Comparison of ENCODE assay signal across 1 cellular context in the genomic region with DNA sequence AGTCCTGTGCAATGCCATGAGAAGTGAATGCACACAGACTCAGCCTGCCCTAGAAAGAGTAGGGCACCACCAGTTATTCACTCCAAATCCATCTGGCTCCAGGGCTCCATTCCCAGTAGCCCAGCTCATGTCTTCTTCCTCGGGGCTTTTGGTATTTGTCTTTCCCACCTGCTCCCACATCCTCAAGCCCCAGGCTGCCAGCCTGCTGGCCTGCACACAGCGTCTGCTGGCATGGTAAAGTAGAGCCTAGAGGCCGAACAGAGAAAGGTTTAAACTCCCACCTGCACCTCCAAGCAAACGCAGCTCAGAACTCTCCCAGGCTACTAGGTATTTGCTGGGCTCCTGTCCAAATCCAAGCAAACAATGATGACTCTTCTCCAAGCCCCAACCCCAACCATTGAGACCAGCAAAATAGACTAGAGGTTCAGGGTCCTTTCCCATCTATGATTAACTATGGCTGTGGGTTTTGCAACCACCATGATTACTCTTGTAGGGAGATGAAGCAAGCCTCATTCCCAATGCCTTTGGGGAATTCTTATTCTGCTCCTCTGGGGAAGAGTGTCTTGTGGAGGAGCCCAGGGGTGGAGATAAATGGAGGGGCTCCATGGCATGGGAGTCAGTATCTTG.
TF ChIP-seq lines count a peak whose summit lies in the region.

No MANE protein-coding gene starts in this region.

TF ChIP-seq in HepG2, 621 proteins besides CTCF, POLR2A, EP300 and RAD21 (continued from another document):
- TF ChIP-seq, protein P1, sequence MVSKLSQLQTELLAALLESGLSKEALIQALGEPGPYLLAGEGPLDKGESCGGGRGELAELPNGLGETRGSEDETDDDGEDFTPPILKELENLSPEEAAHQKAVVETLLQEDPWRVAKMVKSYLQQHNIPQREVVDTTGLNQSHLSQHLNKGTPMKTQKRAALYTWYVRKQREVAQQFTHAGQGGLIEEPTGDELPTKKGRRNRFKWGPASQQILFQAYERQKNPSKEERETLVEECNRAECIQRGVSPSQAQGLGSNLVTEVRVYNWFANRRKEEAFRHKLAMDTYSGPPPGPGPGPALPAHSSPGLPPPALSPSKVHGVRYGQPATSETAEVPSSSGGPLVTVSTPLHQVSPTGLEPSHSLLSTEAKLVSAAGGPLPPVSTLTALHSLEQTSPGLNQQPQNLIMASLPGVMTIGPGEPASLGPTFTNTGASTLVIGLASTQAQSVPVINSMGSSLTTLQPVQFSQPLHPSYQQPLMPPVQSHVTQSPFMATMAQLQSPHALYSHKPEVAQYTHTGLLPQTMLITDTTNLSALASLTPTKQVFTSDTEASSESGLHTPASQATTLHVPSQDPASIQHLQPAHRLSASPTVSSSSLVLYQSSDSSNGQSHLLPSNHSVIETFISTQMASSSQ (IDR thresholded peaks at IDR 0.05; ENCODE audit: low read depth), result peak; percentile 57
- TF ChIP-seq, protein P1 (CRISPR knock-in tag; IDR thresholded peaks at IDR 0.05; ENCODE audit: borderline replicate concordance), result peak; percentile 57; the same call in 1 of the 2 replicates
- no peak for TF ChIP-seq ZNF768 (CRISPR knock-in tag; IDR thresholded peaks at IDR 0.05)
- 0 out of 2 replicates have a peak, but pooled peaks have one; percentile 40 for TF ChIP-seq HOXA3 (CRISPR knock-in tag; IDR thresholded peaks at IDR 0.05)
- TF ChIP-seq SOX5 (CRISPR knock-in tag; IDR thresholded peaks at IDR 0.05; ENCODE audit: borderline replicate concordance), result peak; percentile 40; the same call in 1 of the 2 replicates
- TF ChIP-seq ZNF839 (CRISPR knock-in tag; IDR thresholded peaks at IDR 0.05; ENCODE audit: borderline replicate concordance), result no peak
- TF ChIP-seq SMAD9 (CRISPR knock-in tag; IDR thresholded peaks at IDR 0.05), result no peak
- 0 out of 2 replicates have a peak, but pooled peaks have one; percentile 44 for TF ChIP-seq JUND (CRISPR knock-in tag; IDR thresholded peaks at IDR 0.05)
- TF ChIP-seq CHD4 (IDR thresholded peaks at IDR 0.05; ENCODE audit: borderline replicate concordance, low read length), result 0 out of 2 replicates have a peak, but pooled peaks have one; percentile 72
- TF ChIP-seq CEBPB (IDR thresholded peaks at IDR 0.05; ENCODE audit: borderline replicate concordance, low read depth, low read length), result peak; percentile 93
- TF ChIP-seq NR2F6 (IDR thresholded peaks at IDR 0.05), result no peak
- TF ChIP-seq NR2F6 (CRISPR knock-in tag; IDR thresholded peaks at IDR 0.05), result 0 out of 2 replicates have a peak, but pooled peaks have one; percentile 18
- 0 out of 2 replicates have a peak, but pooled peaks have one; percentile 38 for TF ChIP-seq FOXA3 (CRISPR knock-in tag; IDR thresholded peaks at IDR 0.05)
- TF ChIP-seq PATZ1 (CRISPR knock-in tag; IDR thresholded peaks at IDR 0.05), result peak; percentile 31; the same call in 1 of the 2 replicates
- 0 out of 2 replicates have a peak, but pooled peaks have one; percentile 56 for TF ChIP-seq ZNF124 (CRISPR knock-in tag; IDR thresholded peaks at IDR 0.05)
- TF ChIP-seq HDAC2 (CRISPR knock-in tag; IDR thresholded peaks at IDR 0.05), result peak; percentile 28; the same call in 1 of the 2 replicates
- TF ChIP-seq SALL1 (CRISPR knock-in tag; IDR thresholded peaks at IDR 0.05), result peak; percentile 25; the same call in 1 of the 2 replicates
- TF ChIP-seq, protein P2, sequence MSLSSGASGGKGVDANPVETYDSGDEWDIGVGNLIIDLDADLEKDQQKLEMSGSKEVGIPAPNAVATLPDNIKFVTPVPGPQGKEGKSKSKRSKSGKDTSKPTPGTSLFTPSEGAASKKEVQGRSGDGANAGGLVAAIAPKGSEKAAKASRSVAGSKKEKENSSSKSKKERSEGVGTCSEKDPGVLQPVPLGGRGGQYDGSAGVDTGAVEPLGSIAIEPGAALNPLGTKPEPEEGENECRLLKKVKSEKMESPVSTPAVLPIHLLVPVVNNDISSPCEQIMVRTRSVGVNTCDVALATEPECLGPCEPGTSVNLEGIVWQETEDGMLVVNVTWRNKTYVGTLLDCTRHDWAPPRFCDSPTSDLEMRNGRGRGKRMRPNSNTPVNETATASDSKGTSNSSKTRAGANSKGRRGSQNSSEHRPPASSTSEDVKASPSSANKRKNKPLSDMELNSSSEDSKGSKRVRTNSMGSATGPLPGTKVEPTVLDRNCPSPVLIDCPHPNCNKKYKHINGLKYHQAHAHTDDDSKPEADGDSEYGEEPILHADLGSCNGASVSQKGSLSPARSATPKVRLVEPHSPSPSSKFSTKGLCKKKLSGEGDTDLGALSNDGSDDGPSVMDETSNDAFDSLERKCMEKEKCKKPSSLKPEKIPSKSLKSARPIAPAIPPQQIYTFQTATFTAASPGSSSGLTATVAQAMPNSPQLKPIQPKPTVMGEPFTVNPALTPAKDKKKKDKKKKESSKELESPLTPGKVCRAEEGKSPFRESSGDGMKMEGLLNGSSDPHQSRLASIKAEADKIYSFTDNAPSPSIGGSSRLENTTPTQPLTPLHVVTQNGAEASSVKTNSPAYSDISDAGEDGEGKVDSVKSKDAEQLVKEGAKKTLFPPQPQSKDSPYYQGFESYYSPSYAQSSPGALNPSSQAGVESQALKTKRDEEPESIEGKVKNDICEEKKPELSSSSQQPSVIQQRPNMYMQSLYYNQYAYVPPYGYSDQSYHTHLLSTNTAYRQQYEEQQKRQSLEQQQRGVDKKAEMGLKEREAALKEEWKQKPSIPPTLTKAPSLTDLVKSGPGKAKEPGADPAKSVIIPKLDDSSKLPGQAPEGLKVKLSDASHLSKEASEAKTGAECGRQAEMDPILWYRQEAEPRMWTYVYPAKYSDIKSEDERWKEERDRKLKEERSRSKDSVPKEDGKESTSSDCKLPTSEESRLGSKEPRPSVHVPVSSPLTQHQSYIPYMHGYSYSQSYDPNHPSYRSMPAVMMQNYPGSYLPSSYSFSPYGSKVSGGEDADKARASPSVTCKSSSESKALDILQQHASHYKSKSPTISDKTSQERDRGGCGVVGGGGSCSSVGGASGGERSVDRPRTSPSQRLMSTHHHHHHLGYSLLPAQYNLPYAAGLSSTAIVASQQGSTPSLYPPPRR (CRISPR knock-in tag; IDR thresholded peaks at IDR 0.05; ENCODE audit: borderline replicate concordance), result no peak
- TF ChIP-seq PAXIP1 (CRISPR knock-in tag; conservative IDR thresholded peaks at IDR 0.05), result peak; percentile 57; the same call in 1 of the 2 replicates
- no peak for TF ChIP-seq ZNF543 (CRISPR knock-in tag; IDR thresholded peaks at IDR 0.05)
- TF ChIP-seq ZNF24 (IDR thresholded peaks at IDR 0.05), result no peak
- no peak for TF ChIP-seq GABPA (IDR thresholded peaks at IDR 0.05; ENCODE audit: low read depth, low read length)
- TF ChIP-seq GABPA (CRISPR knock-in tag; IDR thresholded peaks at IDR 0.05; ENCODE audit: low read depth), result no peak
- no peak for TF ChIP-seq ZNF841 (CRISPR knock-in tag; IDR thresholded peaks at IDR 0.05; ENCODE audit: borderline replicate concordance)
- TF ChIP-seq HNF4G (IDR thresholded peaks at IDR 0.05; ENCODE audit: borderline replicate concordance, low read depth, low read length), result peak; percentile 40; the same call in 1 of the 2 replicates
- TF ChIP-seq HNF4G (CRISPR knock-in tag; IDR thresholded peaks at IDR 0.05; ENCODE audit: borderline replicate concordance, low read depth), result no peak
- no peak for TF ChIP-seq PPARG (CRISPR knock-in tag; conservative IDR thresholded peaks at IDR 0.05)
- peak; percentile 59 for TF ChIP-seq ZMYM4 (CRISPR knock-in tag; IDR thresholded peaks at IDR 0.05)
- 0 out of 2 replicates have a peak, but pooled peaks have one; percentile 30 for TF ChIP-seq ZNF430 (CRISPR knock-in tag; IDR thresholded peaks at IDR 0.05)
- TF ChIP-seq ZNF292 (CRISPR knock-in tag; IDR thresholded peaks at IDR 0.05; ENCODE audit: borderline replicate concordance, low read depth), result peak; percentile 49; the same call in 1 of the 2 replicates
- TF ChIP-seq EHMT2 (IDR thresholded peaks at IDR 0.05; ENCODE audit: borderline replicate concordance, low read depth, low read length), result peak; percentile 93; the same call in 1 of the 2 replicates
